In the genomic region with DNA sequence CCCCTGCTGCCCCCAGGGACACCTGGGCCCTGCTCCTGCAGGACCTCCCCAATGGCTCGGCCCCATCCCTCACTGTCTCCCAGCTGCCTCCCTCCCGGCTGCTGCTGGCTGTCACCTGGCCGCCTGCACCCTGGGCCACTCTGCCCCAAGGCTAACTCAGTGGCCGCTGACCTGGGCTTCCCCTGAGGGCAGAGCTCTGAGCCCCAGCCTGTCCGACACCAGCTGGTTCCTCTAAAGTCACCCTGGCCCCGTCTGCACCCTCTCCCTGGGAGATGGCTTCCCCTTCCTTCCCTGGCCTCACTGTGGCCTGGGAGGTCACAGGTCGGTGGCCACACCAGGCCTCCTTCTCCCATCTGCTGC, we compare ENCODE assay signal across 12 cellular contexts.
"Had no signal": no experiment of that assay in that cellular context is flagged by ENCODE, and none has a peak within 500 bp of the region (broad histone marks: within the 10 kb centered on the region; RNA-seq: fewer than 3 reads in every experiment).

No MANE protein-coding gene starts in this region.

- H3K27ac ChIP-seq: brain microvascular endothelial cell, tibial nerve had no signal

- H3K27me3 Mint-ChIP-seq: activated CD4-positive, alpha-beta memory T cell treated with anti-CD3 and anti-CD28 coated beads for 36 hours; activated naive CD4-positive, alpha-beta T cell treated with anti-CD3 and anti-CD28 coated beads, Interleukin-2, amount 50 U/mL, for 24 hours; stimulated activated naive B cell treated with anti-CD40 and anti-IgM and Interleukin-4, amounts not matched to agents 10 μg/mL and 1 μg/mL and 100 μg/mL, for 72 hours had no signal

- H3K27ac Mint-ChIP-seq: T-helper 2 cell treated with Interferon-gamma antibody and Interleukin-4, amounts not matched to agents 5 μg/mL and 100 μg/mL, for 36 hours had no signal

- ATAC-seq: left colon; stimulated activated naive B cell treated with anti-CD40 and anti-IgM and Interleukin-4, amounts not matched to agents 10 μg/mL and 1 μg/mL and 100 μg/mL, for 72 hours had no signal

- H3K9me3 Mint-ChIP-seq: activated CD4-positive, alpha-beta memory T cell treated with anti-CD3 and anti-CD28 coated beads for 36 hours; activated naive CD4-positive, alpha-beta T cell treated with anti-CD3 and anti-CD28 coated beads, Interleukin-2, amount 50 U/mL, for 24 hours; stimulated activated naive B cell treated with anti-CD40 and anti-IgM and Interleukin-4, amounts not matched to agents 10 μg/mL and 1 μg/mL and 100 μg/mL, for 72 hours; T-helper 2 cell treated with Interferon-gamma antibody and Interleukin-4, amounts not matched to agents 5 μg/mL and 100 μg/mL, for 36 hours had no signal

- H3K4me2 ChIP-seq: smooth muscle cell had no signal

- DNase-seq: activated CD4-positive, alpha-beta memory T cell treated with anti-CD3 and anti-CD28 coated beads for 36 hours; activated CD4-positive, CD25-positive, alpha-beta regulatory T cell treated with anti-CD3 and anti-CD28 coated beads, Interleukin-2, amount 50 U/mL, for 72 hours; activated CD8-positive, alpha-beta memory T cell treated with anti-CD3 and anti-CD28 coated beads, Interleukin-2, amount 50 U/mL, for 48 hours; brain microvascular endothelial cell; foreskin melanocyte; head of caudate nucleus; left colon; stimulated activated naive B cell treated with anti-CD40 and anti-IgM and Interleukin-4, amounts not matched to agents 10 μg/mL and 1 μg/mL and 100 μg/mL, for 72 hours had no signal

- H3K4me3 ChIP-seq: smooth muscle cell, tibial nerve had no signal

- H3K9me3 ChIP-seq: tibial nerve had no signal

- H3K4me3 Mint-ChIP-seq: activated CD4-positive, alpha-beta memory T cell treated with anti-CD3 and anti-CD28 coated beads for 36 hours; activated naive CD4-positive, alpha-beta T cell treated with anti-CD3 and anti-CD28 coated beads, Interleukin-2, amount 50 U/mL, for 24 hours; T-helper 2 cell treated with Interferon-gamma antibody and Interleukin-4, amounts not matched to agents 5 μg/mL and 100 μg/mL, for 36 hours had no signal

- H3K36me3 ChIP-seq: brain microvascular endothelial cell, tibial nerve had no signal
